Comparison of ENCODE assay signal across 1 cellular context in genomic region chr16:85571813-85572619, GRCh38.
A peak's percentile ranks its signal among the peaks of the same experiment; 100 is the strongest.
TF ChIP-seq lines count a peak whose summit lies in the region.

No MANE protein-coding gene starts in this region.

TF ChIP-seq in HEK293, 187 proteins besides CTCF, POLR2A, EP300 and RAD21 (continued from another document and continues in another):
- TF ChIP-seq ZNF645 (tag by site-specific recombination; IDR thresholded peaks at IDR 0.05) (peak; percentile 56; the same call in 1 of the 2 replicates), ZNF138 (tag by site-specific recombination; IDR thresholded peaks at IDR 0.05; ENCODE audit: borderline replicate concordance) (no peak), ZNF223 (tag by site-specific recombination; IDR thresholded peaks at IDR 0.05) (no peak), ZNF600 (tag by site-specific recombination; IDR thresholded peaks at IDR 0.05) (peak; percentile 55; the same call in 1 of the 2 replicates), ZNF670 (tag by site-specific recombination; IDR thresholded peaks at IDR 0.05; ENCODE audit: low read depth) (peak; percentile 59; the same call in 1 of the 2 replicates), ZNF18 (tag by site-specific recombination; IDR thresholded peaks at IDR 0.05) (peak; percentile 93), GLI2 (tag by site-specific recombination; IDR thresholded peaks at IDR 0.05; ENCODE audit: borderline replicate concordance, low read depth) (no peak), KLF8 (tag by site-specific recombination; IDR thresholded peaks at IDR 0.05) (0 out of 2 replicates have a peak, but pooled peaks have one; percentile 30), ZNF274 (IDR thresholded peaks at IDR 0.05; ENCODE audit: low read length) (no peak), ZNF274 (tag by site-specific recombination; IDR thresholded peaks at IDR 0.05; ENCODE audit: borderline replicate concordance) (peak; percentile 66; the same call in 1 of the 2 replicates), ZSCAN4 (tag by site-specific recombination; IDR thresholded peaks at IDR 0.05) (peak; percentile 79), ZBTB20 (tag by site-specific recombination; IDR thresholded peaks at IDR 0.05) (no peak; the same call in 1 of the 2 replicates), ZNF776 (tag by site-specific recombination; IDR thresholded peaks at IDR 0.05; ENCODE audit: borderline replicate concordance) (peak; percentile 75), KLF16 (tag by site-specific recombination; IDR thresholded peaks at IDR 0.05) (0 out of 2 replicates have a peak, but pooled peaks have one; percentile 24), ZNF311 (tag by site-specific recombination; IDR thresholded peaks at IDR 0.05; ENCODE audit: borderline replicate concordance) (peak; percentile 84), ZNF157 (tag by site-specific recombination; IDR thresholded peaks at IDR 0.05) (peak; percentile 66), MZF1 (tag by site-specific recombination; IDR thresholded peaks at IDR 0.05; ENCODE audit: borderline replicate concordance) (peak; percentile 80; the same call in 1 of the 2 replicates), ZNF580 (tag by site-specific recombination; IDR thresholded peaks at IDR 0.05) (peak; percentile 33; the same call in 1 of the 2 replicates), ZNF155 (tag by site-specific recombination; IDR thresholded peaks at IDR 0.05) (0 out of 2 replicates have a peak, but pooled peaks have one; percentile 80), ZNF658 (tag by site-specific recombination; IDR thresholded peaks at IDR 0.05) (no peak), ZNF701 (tag by site-specific recombination; IDR thresholded peaks at IDR 0.05) (no peak), ZSCAN18 (tag by site-specific recombination; IDR thresholded peaks at IDR 0.05) (0 out of 2 replicates have a peak, but pooled peaks have one; percentile 66), HOXC10 (CRISPR knock-in tag; IDR thresholded peaks at IDR 0.05) (no peak), OSR2 (tag by site-specific recombination; IDR thresholded peaks at IDR 0.05) (no peak), SP3 (tag by site-specific recombination; IDR thresholded peaks at IDR 0.05) (no peak), ZNF248 (tag by site-specific recombination; IDR thresholded peaks at IDR 0.05) (0 out of 2 replicates have a peak, but pooled peaks have one; percentile 47), SALL2 (tag by site-specific recombination; IDR thresholded peaks at IDR 0.05; ENCODE audit: borderline replicate concordance) (peak; percentile 88; the same call in 1 of the 2 replicates), BCL6B (tag by site-specific recombination; IDR thresholded peaks at IDR 0.05) (peak; percentile 21; the same call in 1 of the 2 replicates), ZNF791 (tag by site-specific recombination; IDR thresholded peaks at IDR 0.05) (peak; percentile 62; the same call in 1 of the 2 replicates), YY2 (tag by site-specific recombination; IDR thresholded peaks at IDR 0.05) (peak; percentile 54; the same call in 1 of the 2 replicates), ZNF544 (tag by site-specific recombination; IDR thresholded peaks at IDR 0.05) (peak; percentile 62; the same call in 1 of the 2 replicates), ZNF266 (tag by site-specific recombination; IDR thresholded peaks at IDR 0.05; ENCODE audit: low read depth) (no peak), EGR2 (tag by site-specific recombination; IDR thresholded peaks at IDR 0.05; ENCODE audit: low read depth) (peak; percentile 39; the same call in 1 of the 2 replicates), FEZF1 (tag by site-specific recombination; IDR thresholded peaks at IDR 0.05) (peak; percentile 32; the same call in 1 of the 2 replicates), HOXD13 (CRISPR knock-in tag; IDR thresholded peaks at IDR 0.05; ENCODE audit: borderline replicate concordance) (no peak), ZNF423 (tag by site-specific recombination; IDR thresholded peaks at IDR 0.05) (no peak), ZNF114 (tag by site-specific recombination; IDR thresholded peaks at IDR 0.05) (0 out of 2 replicates have a peak, but pooled peaks have one; percentile 87), ZNF548 (tag by site-specific recombination; IDR thresholded peaks at IDR 0.05) (peak; percentile 27; the same call in 1 of the 2 replicates), ZNF792 (tag by site-specific recombination; IDR thresholded peaks at IDR 0.05) (no peak)
- TF ChIP-seq, protein P1, sequence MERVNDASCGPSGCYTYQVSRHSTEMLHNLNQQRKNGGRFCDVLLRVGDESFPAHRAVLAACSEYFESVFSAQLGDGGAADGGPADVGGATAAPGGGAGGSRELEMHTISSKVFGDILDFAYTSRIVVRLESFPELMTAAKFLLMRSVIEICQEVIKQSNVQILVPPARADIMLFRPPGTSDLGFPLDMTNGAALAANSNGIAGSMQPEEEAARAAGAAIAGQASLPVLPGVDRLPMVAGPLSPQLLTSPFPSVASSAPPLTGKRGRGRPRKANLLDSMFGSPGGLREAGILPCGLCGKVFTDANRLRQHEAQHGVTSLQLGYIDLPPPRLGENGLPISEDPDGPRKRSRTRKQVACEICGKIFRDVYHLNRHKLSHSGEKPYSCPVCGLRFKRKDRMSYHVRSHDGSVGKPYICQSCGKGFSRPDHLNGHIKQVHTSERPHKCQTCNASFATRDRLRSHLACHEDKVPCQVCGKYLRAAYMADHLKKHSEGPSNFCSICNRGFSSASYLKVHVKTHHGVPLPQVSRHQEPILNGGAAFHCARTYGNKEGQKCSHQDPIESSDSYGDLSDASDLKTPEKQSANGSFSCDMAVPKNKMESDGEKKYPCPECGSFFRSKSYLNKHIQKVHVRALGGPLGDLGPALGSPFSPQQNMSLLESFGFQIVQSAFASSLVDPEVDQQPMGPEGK (tag by site-specific recombination; IDR thresholded peaks at IDR 0.05), result no peak; the same call in 1 of the 2 replicates
- TF ChIP-seq, protein P2, sequence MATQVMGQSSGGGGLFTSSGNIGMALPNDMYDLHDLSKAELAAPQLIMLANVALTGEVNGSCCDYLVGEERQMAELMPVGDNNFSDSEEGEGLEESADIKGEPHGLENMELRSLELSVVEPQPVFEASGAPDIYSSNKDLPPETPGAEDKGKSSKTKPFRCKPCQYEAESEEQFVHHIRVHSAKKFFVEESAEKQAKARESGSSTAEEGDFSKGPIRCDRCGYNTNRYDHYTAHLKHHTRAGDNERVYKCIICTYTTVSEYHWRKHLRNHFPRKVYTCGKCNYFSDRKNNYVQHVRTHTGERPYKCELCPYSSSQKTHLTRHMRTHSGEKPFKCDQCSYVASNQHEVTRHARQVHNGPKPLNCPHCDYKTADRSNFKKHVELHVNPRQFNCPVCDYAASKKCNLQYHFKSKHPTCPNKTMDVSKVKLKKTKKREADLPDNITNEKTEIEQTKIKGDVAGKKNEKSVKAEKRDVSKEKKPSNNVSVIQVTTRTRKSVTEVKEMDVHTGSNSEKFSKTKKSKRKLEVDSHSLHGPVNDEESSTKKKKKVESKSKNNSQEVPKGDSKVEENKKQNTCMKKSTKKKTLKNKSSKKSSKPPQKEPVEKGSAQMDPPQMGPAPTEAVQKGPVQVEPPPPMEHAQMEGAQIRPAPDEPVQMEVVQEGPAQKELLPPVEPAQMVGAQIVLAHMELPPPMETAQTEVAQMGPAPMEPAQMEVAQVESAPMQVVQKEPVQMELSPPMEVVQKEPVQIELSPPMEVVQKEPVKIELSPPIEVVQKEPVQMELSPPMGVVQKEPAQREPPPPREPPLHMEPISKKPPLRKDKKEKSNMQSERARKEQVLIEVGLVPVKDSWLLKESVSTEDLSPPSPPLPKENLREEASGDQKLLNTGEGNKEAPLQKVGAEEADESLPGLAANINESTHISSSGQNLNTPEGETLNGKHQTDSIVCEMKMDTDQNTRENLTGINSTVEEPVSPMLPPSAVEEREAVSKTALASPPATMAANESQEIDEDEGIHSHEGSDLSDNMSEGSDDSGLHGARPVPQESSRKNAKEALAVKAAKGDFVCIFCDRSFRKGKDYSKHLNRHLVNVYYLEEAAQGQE (tag by site-specific recombination; IDR thresholded peaks at IDR 0.05), result no peak
- TF ChIP-seq, protein P3, sequence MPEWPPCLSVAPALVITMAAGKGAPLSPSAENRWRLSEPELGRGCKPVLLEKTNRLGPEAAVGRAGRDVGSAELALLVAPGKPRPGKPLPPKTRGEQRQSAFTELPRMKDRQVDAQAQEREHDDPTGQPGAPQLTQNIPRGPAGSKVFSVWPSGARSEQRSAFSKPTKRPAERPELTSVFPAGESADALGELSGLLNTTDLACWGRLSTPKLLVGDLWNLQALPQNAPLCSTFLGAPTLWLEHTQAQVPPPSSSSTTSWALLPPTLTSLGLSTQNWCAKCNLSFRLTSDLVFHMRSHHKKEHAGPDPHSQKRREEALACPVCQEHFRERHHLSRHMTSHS (tag by site-specific recombination; IDR thresholded peaks at IDR 0.05), result peak; percentile 18
- TF ChIP-seq, protein P4, sequence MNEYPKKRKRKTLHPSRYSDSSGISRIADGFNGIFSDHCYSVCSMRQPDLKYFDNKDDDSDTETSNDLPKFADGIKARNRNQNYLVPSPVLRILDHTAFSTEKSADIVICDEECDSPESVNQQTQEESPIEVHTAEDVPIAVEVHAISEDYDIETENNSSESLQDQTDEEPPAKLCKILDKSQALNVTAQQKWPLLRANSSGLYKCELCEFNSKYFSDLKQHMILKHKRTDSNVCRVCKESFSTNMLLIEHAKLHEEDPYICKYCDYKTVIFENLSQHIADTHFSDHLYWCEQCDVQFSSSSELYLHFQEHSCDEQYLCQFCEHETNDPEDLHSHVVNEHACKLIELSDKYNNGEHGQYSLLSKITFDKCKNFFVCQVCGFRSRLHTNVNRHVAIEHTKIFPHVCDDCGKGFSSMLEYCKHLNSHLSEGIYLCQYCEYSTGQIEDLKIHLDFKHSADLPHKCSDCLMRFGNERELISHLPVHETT (tag by site-specific recombination; IDR thresholded peaks at IDR 0.05), result peak; percentile 39; the same call in 1 of the 2 replicates
